ENCODE assay signal across 19 cellular contexts in genomic region chr15:71002321-71002720, GRCh38.
A peak's percentile ranks its signal among the peaks of the same experiment; 100 is the strongest.
DNase-seq lines count a peak whose midpoint lies in the region; ATAC-seq, FAIRE-seq and TF ChIP-seq lines count a peak whose summit lies in the region.
"Had no signal": no experiment of that assay in that cellular context is flagged by ENCODE, and none has a peak within 500 bp of the region (broad histone marks: within the 10 kb centered on the region; RNA-seq: fewer than 3 reads in every experiment).

No MANE protein-coding gene starts in this region.

- BruUV-seq in endothelial cell of umbilical vein (replicated peaks; lab: Mats Ljungman, UMichigan) = no TSS peak

- dilution Hi-C loops in endothelial cell of umbilical vein (cut with MboI; ENCODE audit: extremely low pct_ligation_motif_present, low sequenced_read_pairs) = no loop called here

- H4K20me1 ChIP-seq in endothelial cell of umbilical vein (replicated peaks; ENCODE audit: control insufficient read depth, extremely low read depth, insufficient read depth, low read length) = no peaks in the 10 kb centered on the region
- H4K20me1 ChIP-seq: BLaER1 treated with 17β-estradiol and CSF1 and Interleukin-3, amounts not matched to agents 10 nM and 100 nM had no signal

- H3K4me1 ChIP-seq in endothelial cell of umbilical vein (ENCODE audit: control insufficient read depth, extremely low read depth, insufficient read depth, low read length) = peaks cover 9% of the 10 kb centered on the region
- H3K4me1 ChIP-seq in naive thymus-derived CD4-positive, alpha-beta T cell (ENCODE audit: control insufficient read depth in 2 of 2, insufficient read depth in 2 of 2, low read length in 2 of 2) = no peaks in the 10 kb centered on the region

- DNase-seq in AG04449 (ENCODE audit: low read depth, low spot score) (peak; percentile 3), NCI-H460 (ENCODE audit: extremely low read depth, low read depth) (peak; percentile 13), endothelial cell of umbilical vein (ENCODE audit: low read depth, low spot score) (peak; percentile 43), kidney glomerular epithelial cell (lab: John Stamatoyannopoulos, UW) (peak; percentile 0), substantia nigra (lab: John Stamatoyannopoulos, UW) (no peak)
- DNase-seq in stimulated activated naive CD4-positive, alpha-beta T cell (lab: John Stamatoyannopoulos, UW) = no peak
- no peak for DNase-seq in naive thymus-derived CD4-positive, alpha-beta T cell
- DNase-seq: DND-41, GF-D8, HFFc6, NCI-H187, NCI-H226, NCI-H526 treated with DMSO at 0.1 percent for 48 hours, SHP77 had no signal

- H3K9me3 Mint-ChIP-seq in naive thymus-derived CD4-positive, alpha-beta T cell = peaks cover 0 to 39% (median 15%) of the 10 kb centered on the region in 11 donors

- H3K4me3 Mint-ChIP-seq in naive thymus-derived CD4-positive, alpha-beta T cell = no peak overlapping the region
- H3K4me3 Mint-ChIP-seq: HFFc6 had no signal

- no peak for TF ChIP-seq POLR2A in endothelial cell of umbilical vein (IDR thresholded peaks at IDR 0.05; ENCODE audit: low read depth, low read length)

- H3K4me1 Mint-ChIP-seq in naive thymus-derived CD4-positive, alpha-beta T cell = no peaks in the 10 kb centered on the region

- no peaks in the 10 kb centered on the region for H3K9me3 ChIP-seq in endothelial cell of umbilical vein (replicated peaks; ENCODE audit: control insufficient read depth, insufficient read depth, low read length)
- H3K9me3 ChIP-seq in naive thymus-derived CD4-positive, alpha-beta T cell (ENCODE audit: control insufficient read depth in 2 of 3, low read length in 3 of 3) = no peaks in the 10 kb centered on the region

- H3K4me2 ChIP-seq in endothelial cell of umbilical vein (ENCODE audit: insufficient read depth, low read length) = no peak overlapping the region
- H3K4me2 ChIP-seq: KMS-11 had no signal

- H3K36me3 Mint-ChIP-seq in naive thymus-derived CD4-positive, alpha-beta T cell = peaks cover 0 to 15% (median 0%) of the 10 kb centered on the region in 5 donors

- TF ChIP-seq CTCF in AG04449 (IDR thresholded peaks at IDR 0.05; ENCODE audit: insufficient read depth, low read length, missing control alignments) (no peak), endothelial cell of umbilical vein (IDR thresholded peaks at IDR 0.05; ENCODE audit: extremely low read depth in 1 of 2, insufficient read depth in 1 of 2, low read depth in 1 of 2, low read length in 2 of 2) (no peak)

- intact Hi-C loops in endothelial cell of umbilical vein (cut with micrococcal nuclease) = no loop called here
- intact Hi-C loops in naive thymus-derived CD4-positive, alpha-beta T cell (cut with micrococcal nuclease) = no loop called here

- CTCF ChIA-PET in AG04449 (lab: Yijun Ruan, JAX) = interaction anchor here (0.8 to 2.2 kb wide), 6 partner anchors 10 to 441 kb away, joined by 3 to 16 read pairs (median 3); no protein-coding TSS in a partner anchor
- CTCF ChIA-PET in endothelial cell of umbilical vein (lab: Charles Lee) = interaction anchor here (1.2 to 2.8 kb wide), 3 partner anchors 10 to 438 kb away, joined by 3 to 17 read pairs (median 4); no protein-coding TSS in a partner anchor
- CTCF ChIA-PET in naive thymus-derived CD4-positive, alpha-beta T cell (lab: Charles Lee) = no interaction called here

- POLR2A ChIA-PET in AG04449 (lab: Yijun Ruan, JAX) (no interaction called here), endothelial cell of umbilical vein (lab: Charles Lee) (no interaction called here)
- POLR2A ChIA-PET in naive thymus-derived CD4-positive, alpha-beta T cell (lab: Charles Lee) = no interaction called here

- no peak for ATAC-seq in naive thymus-derived CD4-positive, alpha-beta T cell
- no peak for ATAC-seq in HG03520 (IDR thresholded peaks at IDR 0.05; ENCODE audit: unreplicated experiment)
- ATAC-seq: HepG2 had no signal

- no peaks in the 10 kb centered on the region for H3K79me2 ChIP-seq in endothelial cell of umbilical vein (ENCODE audit: control insufficient read depth, insufficient read depth, low read length)

- no peaks in the 10 kb centered on the region for H3K9me1 ChIP-seq in endothelial cell of umbilical vein (replicated peaks; ENCODE audit: control insufficient read depth, extremely low read depth, insufficient read depth, low read length)

- H3K27me3 Mint-ChIP-seq in naive thymus-derived CD4-positive, alpha-beta T cell = peaks cover 25 to 50% (median 47%) of the 10 kb centered on the region in 5 donors

- H3K27ac ChIP-seq in endothelial cell of umbilical vein (ENCODE audit: insufficient read depth, low read depth, low read length) (no peak overlapping the region), substantia nigra (ENCODE audit: low read depth, low read length, poor library complexity, severe bottlenecking) (no peak overlapping the region)
- H3K27ac ChIP-seq in naive thymus-derived CD4-positive, alpha-beta T cell (ENCODE audit: low read depth, low read length) = no peak overlapping the region
- H3K27ac ChIP-seq: BLaER1 treated with 17β-estradiol and CSF1 and Interleukin-3, amounts not matched to agents 10 nM and 100 nM; KMS-11 had no signal

- H2AFZ ChIP-seq in endothelial cell of umbilical vein (ENCODE audit: low read depth, low read length) = no peak overlapping the region

- H3K4me3 ChIP-seq in AG04449 (ENCODE audit: low read depth, low read length) = no peak overlapping the region
- no peak overlapping the region for H3K4me3 ChIP-seq in endothelial cell of umbilical vein (replicated peaks in 1 of 3; ENCODE audit: insufficient read depth in 1 of 3, low read depth in 1 of 3, low read length in 3 of 3)
- H3K4me3 ChIP-seq in naive thymus-derived CD4-positive, alpha-beta T cell (ENCODE audit: low read length) = no peak overlapping the region
- H3K4me3 ChIP-seq: BLaER1 treated with 17β-estradiol and CSF1 and Interleukin-3, amounts not matched to agents 10 nM and 100 nM had no signal

- no peak overlapping the region for H3K9ac ChIP-seq in endothelial cell of umbilical vein (replicated peaks; ENCODE audit: extremely low read depth, insufficient read depth, low read length)
- H3K9ac ChIP-seq: BLaER1 treated with 17β-estradiol and CSF1 and Interleukin-3, amounts not matched to agents 10 nM and 100 nM; KMS-11 had no signal

- H3K36me3 ChIP-seq in endothelial cell of umbilical vein (ENCODE audit: control insufficient read depth in 2 of 2, extremely low read depth in 1 of 2, insufficient read depth in 2 of 2, low read length in 2 of 2) = no peaks in the 10 kb centered on the region
- no peaks in the 10 kb centered on the region for H3K36me3 ChIP-seq in naive thymus-derived CD4-positive, alpha-beta T cell (ENCODE audit: control insufficient read depth in 2 of 3, insufficient read depth in 3 of 3, low read length in 3 of 3)
- H3K36me3 ChIP-seq: BLaER1 treated with 17β-estradiol and CSF1 and Interleukin-3, amounts not matched to agents 10 nM and 100 nM had no signal

- no peak overlapping the region for H3K27ac Mint-ChIP-seq in naive thymus-derived CD4-positive, alpha-beta T cell
- H3K27ac Mint-ChIP-seq: HFFc6 had no signal

- no peaks in the 10 kb centered on the region for H3K27me3 ChIP-seq in endothelial cell of umbilical vein (ENCODE audit: control insufficient read depth in 2 of 2, insufficient read depth in 2 of 2, low read length in 2 of 2)
- H3K27me3 ChIP-seq in naive thymus-derived CD4-positive, alpha-beta T cell (ENCODE audit: control insufficient read depth in 2 of 2, insufficient read depth in 2 of 2, low read length in 2 of 2) = no peaks in the 10 kb centered on the region
- H3K27me3 ChIP-seq: BLaER1 treated with 17β-estradiol and CSF1 and Interleukin-3, amounts not matched to agents 10 nM and 100 nM had no signal

- FAIRE-seq in endothelial cell of umbilical vein (lab: Jason Lieb, UNC) = no peak
- FAIRE-seq: GM12892, HepG2 had no signal

TF ChIP-seq in endothelial cell of umbilical vein, 7 proteins besides CTCF, POLR2A, EP300 and RAD21:
- TF ChIP-seq FOS (IDR thresholded peaks at IDR 0.05; ENCODE audit: borderline replicate concordance, insufficient read depth, low read length) (no peak), JUN (IDR thresholded peaks at IDR 0.05; ENCODE audit: borderline replicate concordance, insufficient read depth, insufficient read length, low read depth) (no peak), EZH2 (IDR thresholded peaks at IDR 0.05; ENCODE audit: borderline replicate concordance, low read depth, low read length, severe bottlenecking) (no peak), MYC (IDR thresholded peaks at IDR 0.05; ENCODE audit: low read depth, low read length) (no peak), POLR2AphosphoS5 (IDR thresholded peaks at IDR 0.05; ENCODE audit: insufficient read depth, low read depth, low read length) (no peak), GATA2 (IDR thresholded peaks at IDR 0.05; ENCODE audit: insufficient read depth, insufficient read length, low read depth, low read length) (no peak), MAX (IDR thresholded peaks at IDR 0.05; ENCODE audit: insufficient read depth, insufficient read length) (no peak)
TF ChIP-seq in endothelial cell of umbilical vein: peak in this region for 0.

Comparison
In these comparisons a context has a peak if more than half of its experiments do, and no peak if none do; other contexts are left out.
1. DNase-seq: peak in AG04449 (single experiment), NCI-H460 (single experiment), endothelial cell of umbilical vein (single experiment) and kidney glomerular epithelial cell (single experiment); none in stimulated activated naive CD4-positive, alpha-beta T cell (0 of 6), substantia nigra (0 of 49) and naive thymus-derived CD4-positive, alpha-beta T cell (0 of 9).